In the genomic region with DNA sequence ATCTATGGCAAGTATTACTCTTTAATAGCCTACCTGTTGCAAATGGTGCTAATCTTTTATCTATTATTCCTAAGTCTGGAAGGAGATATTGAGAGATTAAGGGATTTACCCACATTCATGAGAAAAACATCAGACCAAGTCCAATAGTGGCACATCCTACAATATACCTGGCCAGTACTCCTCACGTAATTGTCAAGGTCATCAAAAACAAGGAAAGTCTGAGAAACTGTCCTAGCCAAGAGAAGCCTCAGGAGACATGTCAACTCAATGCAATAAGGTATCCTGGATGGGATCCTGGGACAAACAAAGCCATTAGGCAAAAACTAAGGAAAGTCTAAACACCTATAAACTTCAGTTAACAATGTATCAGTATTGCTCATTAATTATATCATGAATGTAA, we compare ENCODE assay signal across 20 cellular contexts. TPM values are rescaled to one million over a fixed set of nuclear protein-coding genes. Genes with fewer than 3 reads are reported as not detected.
DNase-seq lines count a peak whose midpoint lies in the region; ATAC-seq, FAIRE-seq and TF ChIP-seq lines count a peak whose summit lies in the region.
"Had no signal": no experiment of that assay in that cellular context is flagged by ENCODE, and none has a peak within 500 bp of the region (broad histone marks: within the 10 kb centered on the region; RNA-seq: fewer than 3 reads in every experiment).

No MANE protein-coding gene starts in this region.

- POLR2A ChIA-PET in HepG2 (lab: Yijun Ruan, JAX) (no interaction called here), HEK293 (lab: Yijun Ruan, JAX) (no interaction called here), K562 (lab: Yijun Ruan, JAX) (no interaction called here)

- DNase-seq in HepG2 (ENCODE audit: low spot score) (no peak), right lobe of liver (no peak), K562 (ENCODE audit: extremely low read depth in 1 of 4, low spot score in 3 of 4) (no peak), ovary (no peak)
- DNase-seq: 8988T; AML-193; Caco-2; Calu3; CD4-positive, alpha-beta T cell; CD8-positive, alpha-beta T cell; DMS79 treated with DMSO at 0.1 percent for 48 hours; GF-D8 had no signal

- TF ChIP-seq RAD21 in HepG2 (CRISPR knock-in tag; IDR thresholded peaks at IDR 0.05) (no peak), K562 (CRISPR knock-in tag; conservative IDR thresholded peaks at IDR 0.05 in 1 of 2, IDR thresholded peaks at IDR 0.05 in 1 of 2) (no peak)

- TF ChIP-seq CTCF in HepG2 (CRISPR knock-in tag; IDR thresholded peaks at IDR 0.05): no peak
- TF ChIP-seq CTCF in right lobe of liver (IDR thresholded peaks at IDR 0.05): no peak
- no peak for TF ChIP-seq CTCF in HEK293 (tag by site-specific recombination; IDR thresholded peaks at IDR 0.05)
- TF ChIP-seq CTCF in K562 (IDR thresholded peaks at IDR 0.05 in 2 of 3, conservative IDR thresholded peaks at IDR 0.05 in 1 of 3; ENCODE audit: insufficient read depth in 2 of 3, low read depth in 1 of 3, low read length in 3 of 3): no peak
- no peak for TF ChIP-seq CTCF in ovary (IDR thresholded peaks at IDR 0.05)

- H3K36me3 ChIP-seq in HepG2 (replicated peaks in 1 of 2; ENCODE audit: control insufficient read depth in 1 of 2, insufficient read depth in 2 of 2, low read length in 2 of 2): peaks cover 13 to 57% of the 10 kb centered on the region in 2 experiments
- H3K36me3 ChIP-seq in right lobe of liver: peaks cover 0 to 79% (median 31%) of the 10 kb centered on the region in 4 donors
- peaks cover 84 to 92% of the 10 kb centered on the region in 2 experiments for H3K36me3 ChIP-seq in HEK293 (ENCODE audit: control insufficient read depth in 2 of 2, insufficient read depth in 1 of 2, low read length in 2 of 2)
- peaks cover 74% of the 10 kb centered on the region for H3K36me3 ChIP-seq in K562 (ENCODE audit: control insufficient read depth, insufficient read depth, low read length)
- H3K36me3 ChIP-seq in ovary: no peaks in the 10 kb centered on the region

- no peak for TF ChIP-seq POLR2A in HepG2 (IDR thresholded peaks at IDR 0.05; ENCODE audit: insufficient read depth in 1 of 2, low read depth in 2 of 2, low read length in 2 of 2)
- no peak for TF ChIP-seq POLR2A in right lobe of liver (IDR thresholded peaks at IDR 0.05)
- TF ChIP-seq POLR2A in K562 (conservative IDR thresholded peaks at IDR 0.05): no peak
- TF ChIP-seq POLR2A in ovary (IDR thresholded peaks at IDR 0.05): no peak

- intact Hi-C loops in HepG2 (cut with micrococcal nuclease; ENCODE audit: unreplicated experiment) (no loop called here), right lobe of liver (cut with DNase I) (no loop called here), K562 (cut with micrococcal nuclease) (no loop called here), ovary (cut with DNase I) (no loop called here)

- H3K9me3 ChIP-seq in HepG2 (ENCODE audit: low read length) (no peaks in the 10 kb centered on the region), right lobe of liver (no peaks in the 10 kb centered on the region), HEK293 (ENCODE audit: control insufficient read depth, insufficient read depth, low read depth, low read length) (no peaks in the 10 kb centered on the region), K562 (replicated peaks; ENCODE audit: control insufficient read depth, insufficient read depth, low read depth, low read length) (no peaks in the 10 kb centered on the region), ovary (no peaks in the 10 kb centered on the region)
- H3K9me3 ChIP-seq: BLaER1 treated with 17β-estradiol and CSF1 and Interleukin-3, amounts not matched to agents 10 nM and 100 nM; Caco-2 had no signal

- in situ Hi-C loops in HepG2 (cut with HindIII; ENCODE audit: extremely low pct_ligation_motif_present, low pct_unique_long_range_greater_than_20kb) (no loop called here), K562 (cut with MboI) (no loop called here)

- TF ChIP-seq EP300 in HepG2 (IDR thresholded peaks at IDR 0.05; ENCODE audit: low read depth in 2 of 2, low read length in 2 of 2) (no peak), HepG2 (CRISPR knock-in tag; IDR thresholded peaks at IDR 0.05; ENCODE audit: borderline replicate concordance) (no peak), K562 (IDR thresholded peaks at IDR 0.05; ENCODE audit: low read length) (no peak), ovary (IDR thresholded peaks at IDR 0.05) (no peak)

- no peaks in the 10 kb centered on the region for H3K9me1 ChIP-seq in K562 (ENCODE audit: control insufficient read depth, insufficient read depth, low read length)

- WGBS in HepG2 (ENCODE audit: low lambda C conversion rate): 89% methylated on average over 1 of the region's 1 CpG
- WGBS in right lobe of liver (ENCODE audit: insufficient coverage, low coverage, low lambda C conversion rate, missing lambda C conversion rate): 100% methylated on average over 1 of the region's 1 CpG
- WGBS in K562 (ENCODE audit: insufficient coverage, low coverage, missing lambda C conversion rate): 100% methylated on average over 1 of the region's 1 CpG
- 91 to 97% (median 91%) methylated on average over 1 of the region's 1 CpG for WGBS in ovary, 3 donors

- H3K4me3 ChIP-seq in HepG2 (replicated peaks in 1 of 3; ENCODE audit: insufficient read depth in 1 of 3, low read depth in 2 of 3, low read length in 3 of 3): no peak overlapping the region
- H3K4me3 ChIP-seq in right lobe of liver: no peak overlapping the region
- H3K4me3 ChIP-seq in HEK293 (ENCODE audit: low read depth, low read length): no peak overlapping the region
- H3K4me3 ChIP-seq in K562: no peak overlapping the region
- no peak overlapping the region for H3K4me3 ChIP-seq in ovary
- H3K4me3 ChIP-seq: BLaER1 treated with 17β-estradiol and CSF1 and Interleukin-3, amounts not matched to agents 10 nM and 100 nM had no signal

- H3K27me3 ChIP-seq in HepG2 (ENCODE audit: control insufficient read depth in 1 of 2, insufficient read depth in 2 of 2, low read length in 2 of 2) (no peaks in the 10 kb centered on the region), right lobe of liver (no peaks in the 10 kb centered on the region), K562 (ENCODE audit: control insufficient read depth in 2 of 2, insufficient read depth in 2 of 2, low read length in 2 of 2) (no peaks in the 10 kb centered on the region), ovary (no peaks in the 10 kb centered on the region)
- H3K27me3 ChIP-seq: BLaER1 treated with 17β-estradiol and CSF1 and Interleukin-3, amounts not matched to agents 10 nM and 100 nM had no signal

- no peak for ATAC-seq in HepG2
- ATAC-seq in right lobe of liver: no peak
- ATAC-seq in K562: no peak
- no peak for ATAC-seq in HG02884 (IDR thresholded peaks at IDR 0.05; ENCODE audit: unreplicated experiment)
- ATAC-seq: CD8-positive, alpha-beta T cell had no signal

- FAIRE-seq in HepG2 (lab: Jason Lieb, UNC) (no peak), K562 (lab: Jason Lieb, UNC) (no peak)
- FAIRE-seq: D721Med, G401.6, GM12891, GM19239 had no signal

- H3K27ac ChIP-seq in HepG2 (ENCODE audit: extremely low read length, insufficient read depth, low read length) (no peak overlapping the region), right lobe of liver (no peak overlapping the region), HEK293 (ENCODE audit: extremely low read depth, low read depth, low read length) (no peak overlapping the region), K562 (ENCODE audit: extremely low read depth, low read depth, low read length) (no peak overlapping the region), ovary (no peak overlapping the region)
- H3K27ac ChIP-seq: BLaER1 treated with 17β-estradiol and CSF1 and Interleukin-3, amounts not matched to agents 10 nM and 100 nM; C4-2B had no signal

- no peak overlapping the region for H2AFZ ChIP-seq in HepG2 (ENCODE audit: low read length)
- no peak overlapping the region for H2AFZ ChIP-seq in K562 (ENCODE audit: low read depth, low read length)

- H3K9ac ChIP-seq in HepG2 (ENCODE audit: insufficient read depth, low read depth, low read length): no peak overlapping the region
- no peak overlapping the region for H3K9ac ChIP-seq in K562 (ENCODE audit: insufficient read depth in 1 of 2, low read depth in 2 of 2, low read length in 2 of 2)
- H3K9ac ChIP-seq: BLaER1 treated with 17β-estradiol and CSF1 and Interleukin-3, amounts not matched to agents 10 nM and 100 nM had no signal

- CTCF ChIA-PET in HepG2 (lab: Yijun Ruan, JAX; ENCODE audit: low intra/inter-chr PET ratio, low total read pairs): no interaction called here
- CTCF ChIA-PET in HEK293 (lab: Yijun Ruan, JAX): no interaction called here
- CTCF ChIA-PET in K562 (lab: Yijun Ruan, JAX; ENCODE audit: low intra/inter-chr PET ratio): no interaction called here

- H3K79me2 ChIP-seq in HepG2 (ENCODE audit: insufficient read depth, low read length) (no peaks in the 10 kb centered on the region), K562 (ENCODE audit: control insufficient read depth, insufficient read depth, low read length) (no peaks in the 10 kb centered on the region)

- H3K4me2 ChIP-seq in HepG2 (ENCODE audit: low read depth, low read length): no peak overlapping the region
- H3K4me2 ChIP-seq in K562 (ENCODE audit: insufficient read depth, low read length): no peak overlapping the region
- H3K4me2 ChIP-seq: BLaER1 treated with 17β-estradiol and CSF1 and Interleukin-3, amounts not matched to agents 10 nM and 100 nM had no signal

- no peaks in the 10 kb centered on the region for H4K20me1 ChIP-seq in HepG2 (ENCODE audit: insufficient read depth, low read length)
- no peaks in the 10 kb centered on the region; the same call in 1 of the 2 replicates for H4K20me1 ChIP-seq in K562 (replicated peaks; ENCODE audit: control insufficient read depth, insufficient read depth, low read length)

- H3K4me1 ChIP-seq in HepG2 (ENCODE audit: insufficient read depth, low read length): no peaks in the 10 kb centered on the region
- no peaks in the 10 kb centered on the region for H3K4me1 ChIP-seq in right lobe of liver
- no peaks in the 10 kb centered on the region for H3K4me1 ChIP-seq in HEK293 (ENCODE audit: control insufficient read depth, insufficient read depth, low read length)
- no peaks in the 10 kb centered on the region for H3K4me1 ChIP-seq in K562 (replicated peaks in 1 of 2; ENCODE audit: control insufficient read depth in 2 of 2, insufficient read depth in 2 of 2, low read length in 2 of 2)
- H3K4me1 ChIP-seq in ovary (ENCODE audit: insufficient read depth): no peaks in the 10 kb centered on the region
- H3K4me1 ChIP-seq: BLaER1 treated with 17β-estradiol and CSF1 and Interleukin-3, amounts not matched to agents 10 nM and 100 nM; Caco-2 had no signal

- no TSS peak for BruUV-seq in HepG2 (replicated peaks; lab: Mats Ljungman, UMichigan)
- BruUV-seq in K562 (replicated peaks; lab: Mats Ljungman, UMichigan): no TSS peak

RNA-seq across cellular contexts. Expression of a gene that starts 12.5 kb away (rescaled TPM):
- total RNA-seq in HepG2 (2016; rRNA removed; fragmentation: Illumina TruSeq; extraction: Trizol) (22.4 and 38.0 TPM in 2 replicates), right lobe of liver (10 to 100 TPM; 19.0 to 40.2 (median 21.1) TPM), K562 (2014; rRNA removed) (25.3 and 28.8 TPM in 2 replicates), K562 (2014; rRNA removed; fragmentation: Illumina TruSeq; extraction: Trizol) (35.1 and 35.6 TPM in 2 replicates), K562 (2015; rRNA removed; fragmentation: Illumina TruSeq; extraction: Trizol) (35.9 and 39.7 TPM in 2 replicates), K562 (2021) (27.6 and 27.9 TPM in 2 replicates), ovary (10 to 100 TPM; 29.3 to 41.4 (median 38.2) TPM)
- 9.2 and 13.5 TPM in 2 replicates for total RNA-seq in HepG2 (2016; cell fraction: cytosol; rRNA removed; fragmentation: Illumina TruSeq; extraction: Trizol; ENCODE audit: low read depth)
- total RNA-seq in HepG2 (2016; cell fraction: insoluble cytoplasmic fraction; rRNA removed; fragmentation: Illumina TruSeq; extraction: Trizol): 22.1 and 42.2 TPM in 2 replicates
- total RNA-seq in HepG2 (2016; cell fraction: membrane; rRNA removed; fragmentation: Illumina TruSeq; extraction: Trizol): 16.3 and 20.0 TPM in 2 replicates
- 76.0 and 92.9 TPM in 2 replicates for total RNA-seq in HepG2 (2016; cell fraction: nucleus; rRNA removed; fragmentation: Illumina TruSeq; extraction: Trizol)
- polyA plus RNA-seq in HepG2 (2011; rRNA removed) (51.9 and 70.8 TPM in 2 replicates), K562 (2011; rRNA removed) (42.4 and 47.3 TPM in 2 replicates), K562 (2014; fragmentation: Illumina TruSeq; extraction: Trizol) (35.7 and 41.1 TPM in 2 replicates), K562 (2014; fragmentation: Nextera tagmentation; extraction: Ambion mirVana) (10 to 100 TPM in 1 of 2 experiments, 1 to 10 TPM in 1; 8.5 to 12.8 TPM), K562 (2014; rRNA removed) (36.2 and 37.9 TPM in 2 replicates), ovary (10 to 100 TPM; 20.2 to 42.2 TPM)
- 7.6 and 9.8 TPM in 2 replicates for polyA plus RNA-seq in HepG2 (2011; cell fraction: cytosol; rRNA removed)
- polyA plus RNA-seq in HepG2 (2011; cell fraction: nucleus; rRNA removed): 162 and 180 TPM in 2 replicates
- polyA plus RNA-seq in HepG2 (2012): 33.8 and 37.1 TPM in 2 replicates
- 4.2 and 5.3 TPM in 2 replicates for polyA plus RNA-seq in HepG2 (2016; cell fraction: cytosol; fragmentation: Illumina TruSeq; extraction: Trizol; ENCODE audit: low read depth)
- polyA plus RNA-seq in HepG2 (2016; cell fraction: insoluble cytoplasmic fraction; fragmentation: Illumina TruSeq; extraction: Trizol; ENCODE audit: low read depth): 23.4 and 31.6 TPM in 2 replicates
- 9.1 and 10.3 TPM in 2 replicates for polyA plus RNA-seq in HepG2 (2016; cell fraction: membrane; fragmentation: Illumina TruSeq; extraction: Trizol; ENCODE audit: low read depth)
- 171 and 181 TPM in 2 replicates for polyA plus RNA-seq in HepG2 (2016; cell fraction: nucleus; fragmentation: Illumina TruSeq; extraction: Trizol; ENCODE audit: insufficient read depth, low read depth)
- 11.6 and 19.3 TPM in 2 replicates for polyA minus RNA-seq in HepG2 (2011; rRNA and poly(A)+ RNA removed; ENCODE audit: low replicate concordance)
- 8.0 and 12.1 TPM in 2 replicates for polyA minus RNA-seq in HepG2 (2011; cell fraction: cytosol; rRNA and poly(A)+ RNA removed)
- 93.5 and 96.8 TPM in 2 replicates for polyA minus RNA-seq in HepG2 (2011; cell fraction: nucleus; rRNA and poly(A)+ RNA removed)
- total RNA-seq in K562 (2011; cell fraction: chromatin; rRNA removed; ENCODE audit: low replicate concordance): 55.0 and 149 TPM in 2 replicates
- total RNA-seq in K562 (2011; cell fraction: nucleolus; rRNA removed): 27.5 and 31.3 TPM in 2 replicates
- total RNA-seq in K562 (2011; cell fraction: nucleoplasm; rRNA removed): 43.5 and 64.3 TPM in 2 replicates
- 5.9 and 14.0 TPM in 2 replicates for polyA plus RNA-seq in K562 (2011; cell fraction: cytosol; rRNA removed)
- 90.9 and 143 TPM in 2 replicates for polyA plus RNA-seq in K562 (2011; cell fraction: nucleus; rRNA removed)
- polyA plus RNA-seq in K562 (2012): 16.7 and 26.9 TPM in 2 replicates
- polyA minus RNA-seq in K562 (2011; rRNA and poly(A)+ RNA removed): 30.1 and 36.1 TPM in 2 replicates
- 11.6 and 17.8 TPM in 2 replicates for polyA minus RNA-seq in K562 (2011; cell fraction: cytosol; rRNA and poly(A)+ RNA removed)
- polyA minus RNA-seq in K562 (2011; cell fraction: nucleus; rRNA and poly(A)+ RNA removed): 34.3 and 57.3 TPM in 2 replicates

RNA-seq across cellular contexts. Expression of a gene that starts 57.5 kb away (rescaled TPM):
- total RNA-seq in HepG2 (2016; rRNA removed; fragmentation: Illumina TruSeq; extraction: Trizol) (173 and 223 TPM in 2 replicates), right lobe of liver (10 to 100 TPM; 39.9 to 96.0 (median 51.3) TPM), K562 (2014; rRNA removed) (115 and 178 TPM in 2 replicates), K562 (2014; rRNA removed; fragmentation: Illumina TruSeq; extraction: Trizol) (257 and 267 TPM in 2 replicates), K562 (2015; rRNA removed; fragmentation: Illumina TruSeq; extraction: Trizol) (264 and 283 TPM in 2 replicates), K562 (2021) (149 and 163 TPM in 2 replicates), ovary (10 to 100 TPM; 51.1 to 66.7 (median 57.3) TPM)
- 70.6 and 71.7 TPM in 2 replicates for total RNA-seq in HepG2 (2016; cell fraction: cytosol; rRNA removed; fragmentation: Illumina TruSeq; extraction: Trizol; ENCODE audit: low read depth)
- 171 and 217 TPM in 2 replicates for total RNA-seq in HepG2 (2016; cell fraction: insoluble cytoplasmic fraction; rRNA removed; fragmentation: Illumina TruSeq; extraction: Trizol)
- total RNA-seq in HepG2 (2016; cell fraction: membrane; rRNA removed; fragmentation: Illumina TruSeq; extraction: Trizol): 52.8 and 57.6 TPM in 2 replicates
- 58.0 and 61.1 TPM in 2 replicates for total RNA-seq in HepG2 (2016; cell fraction: nucleus; rRNA removed; fragmentation: Illumina TruSeq; extraction: Trizol)
- polyA plus RNA-seq in HepG2 (2011; rRNA removed) (85.2 and 101 TPM in 2 replicates), K562 (2011; rRNA removed) (205 and 298 TPM in 2 replicates), K562 (2014; fragmentation: Illumina TruSeq; extraction: Trizol) (344 and 367 TPM in 2 replicates), K562 (2014; fragmentation: Nextera tagmentation; extraction: Ambion mirVana) (100 to 1,000 TPM; 862 to 986 TPM), K562 (2014; rRNA removed) (200 and 224 TPM in 2 replicates), ovary (100 to 1,000 TPM in 1 of 2 donors, 10 to 100 TPM in 1; 75.5 to 151 TPM)
- polyA plus RNA-seq in HepG2 (2011; cell fraction: cytosol; rRNA removed): 83.8 and 130 TPM in 2 replicates
- polyA plus RNA-seq in HepG2 (2011; cell fraction: nucleus; rRNA removed): 18.3 and 23.8 TPM in 2 replicates
- 92.3 and 139 TPM in 2 replicates for polyA plus RNA-seq in HepG2 (2012)
- polyA plus RNA-seq in HepG2 (2016; cell fraction: cytosol; fragmentation: Illumina TruSeq; extraction: Trizol; ENCODE audit: low read depth): 56.5 and 60.4 TPM in 2 replicates
- 239 and 243 TPM in 2 replicates for polyA plus RNA-seq in HepG2 (2016; cell fraction: insoluble cytoplasmic fraction; fragmentation: Illumina TruSeq; extraction: Trizol; ENCODE audit: low read depth)
- 52.1 and 54.3 TPM in 2 replicates for polyA plus RNA-seq in HepG2 (2016; cell fraction: membrane; fragmentation: Illumina TruSeq; extraction: Trizol; ENCODE audit: low read depth)
- 86.3 and 99.3 TPM in 2 replicates for polyA plus RNA-seq in HepG2 (2016; cell fraction: nucleus; fragmentation: Illumina TruSeq; extraction: Trizol; ENCODE audit: insufficient read depth, low read depth)
- polyA minus RNA-seq in HepG2 (2011; rRNA and poly(A)+ RNA removed; ENCODE audit: low replicate concordance): 19.0 and 44.0 TPM in 2 replicates
- polyA minus RNA-seq in HepG2 (2011; cell fraction: cytosol; rRNA and poly(A)+ RNA removed): 37.3 and 53.0 TPM in 2 replicates
- 19.1 and 19.7 TPM in 2 replicates for polyA minus RNA-seq in HepG2 (2011; cell fraction: nucleus; rRNA and poly(A)+ RNA removed)
- 13.4 and 22.9 TPM in 2 replicates for total RNA-seq in K562 (2011; cell fraction: chromatin; rRNA removed; ENCODE audit: low replicate concordance)
- total RNA-seq in K562 (2011; cell fraction: nucleolus; rRNA removed): 17.5 and 20.2 TPM in 2 replicates
- 25.4 and 30.2 TPM in 2 replicates for total RNA-seq in K562 (2011; cell fraction: nucleoplasm; rRNA removed)
- 158 and 263 TPM in 2 replicates for polyA plus RNA-seq in K562 (2011; cell fraction: cytosol; rRNA removed)
- polyA plus RNA-seq in K562 (2011; cell fraction: nucleus; rRNA removed): 54.9 and 90.7 TPM in 2 replicates
- 149 and 336 TPM in 2 replicates for polyA plus RNA-seq in K562 (2012)
- polyA minus RNA-seq in K562 (2011; rRNA and poly(A)+ RNA removed): 168 and 184 TPM in 2 replicates
- 69.4 and 75.6 TPM in 2 replicates for polyA minus RNA-seq in K562 (2011; cell fraction: cytosol; rRNA and poly(A)+ RNA removed)
- 13.5 and 28.2 TPM in 2 replicates for polyA minus RNA-seq in K562 (2011; cell fraction: nucleus; rRNA and poly(A)+ RNA removed)
